In genomic region chr17:76224321-76224852, GRCh38 we compare ENCODE assay signal across 24 cellular contexts.
"Had no signal": no experiment of that assay in that cellular context is flagged by ENCODE, and none has a peak within 500 bp of the region (broad histone marks: within the 10 kb centered on the region; RNA-seq: fewer than 3 reads in every experiment).

No MANE protein-coding gene starts in this region.

- FAIRE-seq: kidney, pancreas had no signal

- H3K27ac Mint-ChIP-seq: memory B cell; progenitor cell of endocrine pancreas; stimulated activated naive CD8-positive, alpha-beta T cell treated with anti-CD3 and anti-CD28 coated beads, Interleukin-15, amount 100 ng/mL, for 72 hours had no signal

- H3K36me3 Mint-ChIP-seq: memory B cell had no signal

- H3K4me2 ChIP-seq: smooth muscle cell had no signal

- H3K4me3 ChIP-seq: gastrocnemius medialis, lung, pancreas, smooth muscle cell, thyroid gland, vagina had no signal

- H3K4me3 Mint-ChIP-seq: memory B cell; naive thymus-derived CD4-positive, alpha-beta T cell; stimulated activated naive CD8-positive, alpha-beta T cell treated with anti-CD3 and anti-CD28 coated beads, Interleukin-15, amount 100 ng/mL, for 72 hours had no signal

- H3K4me1 Mint-ChIP-seq: memory B cell had no signal

- H3K9me3 ChIP-seq: gastrocnemius medialis, pancreas, thyroid gland, vagina had no signal

- H3K27ac ChIP-seq: gastrocnemius medialis, pancreas, thyroid gland, vagina had no signal

- H3K4me1 ChIP-seq: gastrocnemius medialis, pancreas, thyroid gland, vagina had no signal

- H3K9me3 Mint-ChIP-seq: memory B cell had no signal

- DNase-seq: cortex of kidney; effector CD4-positive, alpha-beta T cell; foreskin fibroblast; gastrocnemius medialis; head of caudate nucleus; kidney; naive thymus-derived CD4-positive, alpha-beta T cell; pancreas; stimulated activated CD4-positive, alpha-beta T cell treated with anti-CD3 and anti-CD28 coated beads, Interleukin-12 subunit alpha, Interleukin-12 subunit beta, amount 100 ng/mL, for 4 hours; stimulated activated CD4-positive, alpha-beta T cell treated with anti-CD3 and anti-CD28 coated beads, Interleukin-1b, Interleukin-23, amount 100 ng/mL, for 48 hours; stimulated activated CD4-positive, alpha-beta T cell treated with anti-CD3 and anti-CD28 coated beads, Interleukin-4, amount 100 ng/mL, for 1 hour; stimulated activated CD8-positive, alpha-beta memory T cell treated with anti-CD3 and anti-CD28 coated beads, Interleukin-4, amount 100 ng/mL, for 48 hours; stimulated activated naive CD4-positive, alpha-beta T cell; stimulated activated naive CD8-positive, alpha-beta T cell treated with anti-CD3 and anti-CD28 coated beads, Interleukin-15, amount 100 ng/mL, for 72 hours; thyroid gland; trophoblast cell had no signal

- ATAC-seq: esophagus mucosa; gastrocnemius medialis; left lobe of liver; naive thymus-derived CD4-positive, alpha-beta T cell; pancreas; sciatic nerve; stimulated activated naive CD8-positive, alpha-beta T cell treated with anti-CD3 and anti-CD28 coated beads, Interleukin-15, amount 100 ng/mL, for 72 hours had no signal

- H3K27me3 Mint-ChIP-seq: naive thymus-derived CD4-positive, alpha-beta T cell; progenitor cell of endocrine pancreas; stimulated activated naive CD8-positive, alpha-beta T cell treated with anti-CD3 and anti-CD28 coated beads, Interleukin-15, amount 100 ng/mL, for 72 hours had no signal
